1 cellular context compared by ENCODE assay signal in the genomic region with DNA sequence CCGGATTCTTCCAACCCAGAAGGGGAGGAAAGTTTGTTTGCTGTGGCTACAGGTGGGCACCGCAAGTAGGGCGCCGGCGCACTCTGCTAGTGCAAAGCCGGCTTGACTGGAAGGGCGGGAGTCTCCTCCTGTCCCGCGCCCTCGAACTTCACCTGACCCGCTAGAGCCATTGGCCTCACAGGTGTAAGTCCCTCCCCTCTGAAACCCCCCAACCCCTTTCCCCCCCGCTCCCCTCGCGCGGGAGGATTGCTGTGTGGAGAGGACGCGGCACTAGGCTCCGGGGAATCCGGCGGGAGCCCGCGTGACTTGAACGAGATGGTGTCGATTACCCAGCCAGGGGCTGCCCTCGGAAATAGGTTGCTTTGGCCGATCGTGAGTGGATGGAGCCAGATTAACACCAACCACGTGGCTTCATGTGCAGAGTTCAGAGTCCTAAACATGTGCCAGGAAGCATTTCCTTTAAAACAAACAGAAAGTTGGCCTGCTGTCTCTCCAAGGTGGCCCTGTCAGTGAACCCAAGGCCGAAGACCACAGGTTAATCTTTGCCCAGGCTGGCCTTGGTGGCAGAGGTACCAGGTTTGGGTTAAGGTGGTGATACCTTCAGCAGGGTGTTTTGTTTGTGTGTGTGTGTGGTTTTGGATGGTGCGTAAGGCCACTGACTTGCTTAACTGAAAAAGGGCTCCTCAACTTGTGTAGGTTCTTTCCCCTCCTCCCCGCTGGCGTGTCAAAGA.
TF ChIP-seq lines count a peak whose summit lies in the region.

No MANE protein-coding gene starts in this region.

TF ChIP-seq in HepG2, 621 proteins besides CTCF, POLR2A, EP300 and RAD21 (continued from another document and continues in another):
- TF ChIP-seq ZNF121 (CRISPR knock-in tag; IDR thresholded peaks at IDR 0.05) (peak; percentile 65; the same call in 1 of the 2 replicates), ZNF30 (CRISPR knock-in tag; IDR thresholded peaks at IDR 0.05) (peak; percentile 71; the same call in 1 of the 2 replicates), ATF7-NPFF (CRISPR knock-in tag; IDR thresholded peaks at IDR 0.05; ENCODE audit: low read depth) (peak; percentile 82), RELA (CRISPR knock-in tag; IDR thresholded peaks at IDR 0.05) (no peak), SP2 (CRISPR knock-in tag; IDR thresholded peaks at IDR 0.05) (peak; percentile 45; the same call in 1 of the 2 replicates), ZNF205 (CRISPR knock-in tag; IDR thresholded peaks at IDR 0.05) (peak; percentile 89; the same call in 1 of the 2 replicates), RORA (CRISPR knock-in tag; IDR thresholded peaks at IDR 0.05) (no peak), PTBP1 (IDR thresholded peaks at IDR 0.05; ENCODE audit: low read depth, low read length, poor library complexity, severe bottlenecking) (no peak), ZNF160 (CRISPR knock-in tag; IDR thresholded peaks at IDR 0.05) (peak; percentile 69; the same call in 1 of the 2 replicates), RFXANK (CRISPR knock-in tag; IDR thresholded peaks at IDR 0.05) (no peak), NCOA5 (CRISPR knock-in tag; IDR thresholded peaks at IDR 0.05) (no peak), KLF12 (CRISPR knock-in tag; IDR thresholded peaks at IDR 0.05; ENCODE audit: borderline replicate concordance) (no peak), SAFB2 (CRISPR knock-in tag; IDR thresholded peaks at IDR 0.05; ENCODE audit: borderline replicate concordance, low read depth) (0 out of 2 replicates have a peak, but pooled peaks have one; percentile 24), ZNF350 (CRISPR knock-in tag; IDR thresholded peaks at IDR 0.05; ENCODE audit: borderline replicate concordance, low read depth) (peak; percentile 65; the same call in 1 of the 2 replicates), SRY (CRISPR knock-in tag; IDR thresholded peaks at IDR 0.05) (peak; percentile 45; the same call in 1 of the 2 replicates), SP4 (CRISPR knock-in tag; IDR thresholded peaks at IDR 0.05) (peak; percentile 57; the same call in 1 of the 2 replicates), BCL6 (CRISPR knock-in tag; IDR thresholded peaks at IDR 0.05) (peak; percentile 69; the same call in 1 of the 2 replicates), ZMYM2 (CRISPR knock-in tag; IDR thresholded peaks at IDR 0.05) (peak; percentile 97), CCAR2 (optimal IDR thresholded peaks at IDR 0.05; ENCODE audit: low read depth, low read length) (no peak), ZNF567 (CRISPR knock-in tag; IDR thresholded peaks at IDR 0.05; ENCODE audit: borderline replicate concordance) (peak; percentile 41; the same call in 1 of the 2 replicates), SIX4 (CRISPR knock-in tag; IDR thresholded peaks at IDR 0.05) (peak; percentile 72), HOXD1 (CRISPR knock-in tag; IDR thresholded peaks at IDR 0.05) (0 out of 2 replicates have a peak, but pooled peaks have one; percentile 28), PITX1 (CRISPR knock-in tag; IDR thresholded peaks at IDR 0.05) (peak; percentile 92), GTF3A (CRISPR knock-in tag; conservative IDR thresholded peaks at IDR 0.05) (no peak), ZNF589 (CRISPR knock-in tag; conservative IDR thresholded peaks at IDR 0.05) (no peak; the same call in 1 of the 2 replicates), GLI4 (CRISPR knock-in tag; IDR thresholded peaks at IDR 0.05; ENCODE audit: borderline replicate concordance) (no peak), AKAP8 (CRISPR knock-in tag; IDR thresholded peaks at IDR 0.05) (peak; percentile 76), CENPX (CRISPR knock-in tag; IDR thresholded peaks at IDR 0.05) (no peak), NFE2 (CRISPR knock-in tag; IDR thresholded peaks at IDR 0.05) (no peak), ZSCAN31 (CRISPR knock-in tag; IDR thresholded peaks at IDR 0.05; ENCODE audit: low read depth) (peak; percentile 57; the same call in 1 of the 2 replicates), ZNF225 (CRISPR knock-in tag; IDR thresholded peaks at IDR 0.05) (no peak), MBNL3 (CRISPR knock-in tag; conservative IDR thresholded peaks at IDR 0.05) (no peak), KMT2A (CRISPR knock-in tag; IDR thresholded peaks at IDR 0.05) (peak; percentile 13; the same call in 1 of the 2 replicates), ZKSCAN5 (CRISPR knock-in tag; IDR thresholded peaks at IDR 0.05) (no peak), TBP (CRISPR knock-in tag; IDR thresholded peaks at IDR 0.05) (no peak)
- TF ChIP-seq, protein P1, sequence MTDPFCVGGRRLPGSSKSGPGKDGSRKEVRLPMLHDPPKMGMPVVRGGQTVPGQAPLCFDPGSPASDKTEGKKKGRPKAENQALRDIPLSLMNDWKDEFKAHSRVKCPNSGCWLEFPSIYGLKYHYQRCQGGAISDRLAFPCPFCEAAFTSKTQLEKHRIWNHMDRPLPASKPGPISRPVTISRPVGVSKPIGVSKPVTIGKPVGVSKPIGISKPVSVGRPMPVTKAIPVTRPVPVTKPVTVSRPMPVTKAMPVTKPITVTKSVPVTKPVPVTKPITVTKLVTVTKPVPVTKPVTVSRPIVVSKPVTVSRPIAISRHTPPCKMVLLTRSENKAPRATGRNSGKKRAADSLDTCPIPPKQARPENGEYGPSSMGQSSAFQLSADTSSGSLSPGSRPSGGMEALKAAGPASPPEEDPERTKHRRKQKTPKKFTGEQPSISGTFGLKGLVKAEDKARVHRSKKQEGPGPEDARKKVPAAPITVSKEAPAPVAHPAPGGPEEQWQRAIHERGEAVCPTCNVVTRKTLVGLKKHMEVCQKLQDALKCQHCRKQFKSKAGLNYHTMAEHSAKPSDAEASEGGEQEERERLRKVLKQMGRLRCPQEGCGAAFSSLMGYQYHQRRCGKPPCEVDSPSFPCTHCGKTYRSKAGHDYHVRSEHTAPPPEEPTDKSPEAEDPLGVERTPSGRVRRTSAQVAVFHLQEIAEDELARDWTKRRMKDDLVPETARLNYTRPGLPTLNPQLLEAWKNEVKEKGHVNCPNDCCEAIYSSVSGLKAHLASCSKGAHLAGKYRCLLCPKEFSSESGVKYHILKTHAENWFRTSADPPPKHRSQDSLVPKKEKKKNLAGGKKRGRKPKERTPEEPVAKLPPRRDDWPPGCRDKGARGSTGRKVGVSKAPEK (CRISPR knock-in tag; IDR thresholded peaks at IDR 0.05; ENCODE audit: borderline replicate concordance): peak; percentile 74
- TF ChIP-seq, protein P2, sequence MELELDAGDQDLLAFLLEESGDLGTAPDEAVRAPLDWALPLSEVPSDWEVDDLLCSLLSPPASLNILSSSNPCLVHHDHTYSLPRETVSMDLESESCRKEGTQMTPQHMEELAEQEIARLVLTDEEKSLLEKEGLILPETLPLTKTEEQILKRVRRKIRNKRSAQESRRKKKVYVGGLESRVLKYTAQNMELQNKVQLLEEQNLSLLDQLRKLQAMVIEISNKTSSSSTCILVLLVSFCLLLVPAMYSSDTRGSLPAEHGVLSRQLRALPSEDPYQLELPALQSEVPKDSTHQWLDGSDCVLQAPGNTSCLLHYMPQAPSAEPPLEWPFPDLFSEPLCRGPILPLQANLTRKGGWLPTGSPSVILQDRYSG (CRISPR knock-in tag; IDR thresholded peaks at IDR 0.05): peak; percentile 84
- TF ChIP-seq, protein P3, sequence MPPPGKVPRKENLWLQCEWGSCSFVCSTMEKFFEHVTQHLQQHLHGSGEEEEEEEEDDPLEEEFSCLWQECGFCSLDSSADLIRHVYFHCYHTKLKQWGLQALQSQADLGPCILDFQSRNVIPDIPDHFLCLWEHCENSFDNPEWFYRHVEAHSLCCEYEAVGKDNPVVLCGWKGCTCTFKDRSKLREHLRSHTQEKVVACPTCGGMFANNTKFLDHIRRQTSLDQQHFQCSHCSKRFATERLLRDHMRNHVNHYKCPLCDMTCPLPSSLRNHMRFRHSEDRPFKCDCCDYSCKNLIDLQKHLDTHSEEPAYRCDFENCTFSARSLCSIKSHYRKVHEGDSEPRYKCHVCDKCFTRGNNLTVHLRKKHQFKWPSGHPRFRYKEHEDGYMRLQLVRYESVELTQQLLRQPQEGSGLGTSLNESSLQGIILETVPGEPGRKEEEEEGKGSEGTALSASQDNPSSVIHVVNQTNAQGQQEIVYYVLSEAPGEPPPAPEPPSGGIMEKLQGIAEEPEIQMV (CRISPR knock-in tag; IDR thresholded peaks at IDR 0.05; ENCODE audit: low read depth): peak; percentile 31; the same call in 1 of the 2 replicates
- TF ChIP-seq, protein P4, sequence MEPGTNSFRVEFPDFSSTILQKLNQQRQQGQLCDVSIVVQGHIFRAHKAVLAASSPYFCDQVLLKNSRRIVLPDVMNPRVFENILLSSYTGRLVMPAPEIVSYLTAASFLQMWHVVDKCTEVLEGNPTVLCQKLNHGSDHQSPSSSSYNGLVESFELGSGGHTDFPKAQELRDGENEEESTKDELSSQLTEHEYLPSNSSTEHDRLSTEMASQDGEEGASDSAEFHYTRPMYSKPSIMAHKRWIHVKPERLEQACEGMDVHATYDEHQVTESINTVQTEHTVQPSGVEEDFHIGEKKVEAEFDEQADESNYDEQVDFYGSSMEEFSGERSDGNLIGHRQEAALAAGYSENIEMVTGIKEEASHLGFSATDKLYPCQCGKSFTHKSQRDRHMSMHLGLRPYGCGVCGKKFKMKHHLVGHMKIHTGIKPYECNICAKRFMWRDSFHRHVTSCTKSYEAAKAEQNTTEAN (CRISPR knock-in tag; conservative IDR thresholded peaks at IDR 0.05): peak; percentile 90
- TF ChIP-seq, protein P5, sequence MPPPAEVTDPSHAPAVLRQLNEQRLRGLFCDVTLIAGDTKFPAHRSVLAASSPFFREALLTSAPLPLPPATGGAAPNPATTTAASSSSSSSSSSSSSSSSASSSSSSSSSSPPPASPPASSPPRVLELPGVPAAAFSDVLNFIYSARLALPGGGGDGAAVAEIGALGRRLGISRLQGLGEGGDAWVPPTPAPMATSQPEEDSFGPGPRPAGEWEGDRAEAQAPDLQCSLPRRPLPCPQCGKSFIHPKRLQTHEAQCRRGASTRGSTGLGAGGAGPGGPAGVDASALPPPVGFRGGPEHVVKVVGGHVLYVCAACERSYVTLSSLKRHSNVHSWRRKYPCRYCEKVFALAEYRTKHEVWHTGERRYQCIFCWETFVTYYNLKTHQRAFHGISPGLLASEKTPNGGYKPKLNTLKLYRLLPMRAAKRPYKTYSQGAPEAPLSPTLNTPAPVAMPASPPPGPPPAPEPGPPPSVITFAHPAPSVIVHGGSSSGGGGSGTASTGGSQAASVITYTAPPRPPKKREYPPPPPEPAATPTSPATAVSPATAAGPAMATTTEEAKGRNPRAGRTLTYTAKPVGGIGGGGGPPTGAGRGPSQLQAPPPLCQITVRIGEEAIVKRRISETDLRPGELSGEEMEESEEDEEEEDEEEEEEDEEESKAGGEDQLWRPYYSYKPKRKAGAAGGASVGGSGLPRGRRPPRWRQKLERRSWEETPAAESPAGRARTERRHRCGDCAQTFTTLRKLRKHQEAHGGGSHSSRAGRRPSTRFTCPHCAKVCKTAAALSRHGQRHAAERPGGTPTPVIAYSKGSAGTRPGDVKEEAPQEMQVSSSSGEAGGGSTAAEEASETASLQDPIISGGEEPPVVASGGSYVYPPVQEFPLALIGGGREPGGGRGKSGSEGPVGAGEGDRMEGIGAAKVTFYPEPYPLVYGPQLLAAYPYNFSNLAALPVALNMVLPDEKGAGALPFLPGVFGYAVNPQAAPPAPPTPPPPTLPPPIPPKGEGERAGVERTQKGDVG (CRISPR knock-in tag; IDR thresholded peaks at IDR 0.05; ENCODE audit: borderline replicate concordance): peak; percentile 65; the same call in 1 of the 2 replicates
- TF ChIP-seq, protein P6, sequence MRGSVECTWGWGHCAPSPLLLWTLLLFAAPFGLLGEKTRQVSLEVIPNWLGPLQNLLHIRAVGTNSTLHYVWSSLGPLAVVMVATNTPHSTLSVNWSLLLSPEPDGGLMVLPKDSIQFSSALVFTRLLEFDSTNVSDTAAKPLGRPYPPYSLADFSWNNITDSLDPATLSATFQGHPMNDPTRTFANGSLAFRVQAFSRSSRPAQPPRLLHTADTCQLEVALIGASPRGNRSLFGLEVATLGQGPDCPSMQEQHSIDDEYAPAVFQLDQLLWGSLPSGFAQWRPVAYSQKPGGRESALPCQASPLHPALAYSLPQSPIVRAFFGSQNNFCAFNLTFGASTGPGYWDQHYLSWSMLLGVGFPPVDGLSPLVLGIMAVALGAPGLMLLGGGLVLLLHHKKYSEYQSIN (CRISPR knock-in tag; IDR thresholded peaks at IDR 0.05; ENCODE audit: borderline replicate concordance): no peak
- TF ChIP-seq, protein P7, sequence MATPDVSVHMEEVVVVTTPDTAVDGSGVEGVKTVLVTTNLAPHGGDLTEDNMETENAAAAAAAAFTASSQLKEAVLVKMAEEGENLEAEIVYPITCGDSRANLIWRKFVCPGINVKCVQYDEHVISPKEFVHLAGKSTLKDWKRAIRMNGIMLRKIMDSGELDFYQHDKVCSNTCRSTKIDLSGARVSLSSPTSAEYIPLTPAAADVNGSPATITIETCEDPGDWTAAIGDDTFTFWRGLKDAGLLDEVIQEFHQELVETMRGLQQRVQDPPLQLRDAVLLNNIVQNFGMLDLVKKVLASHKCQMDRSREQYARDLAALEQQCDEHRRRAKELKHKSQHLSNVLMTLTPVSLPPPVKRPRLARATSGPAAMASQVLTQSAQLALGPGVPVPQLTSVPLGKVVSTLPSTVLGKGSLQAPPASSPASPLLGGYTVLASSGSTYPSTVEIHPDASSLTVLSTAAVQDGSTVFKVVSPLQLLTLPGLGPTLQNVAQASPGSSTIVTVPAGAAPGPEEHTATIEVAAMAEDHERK (CRISPR knock-in tag; IDR thresholded peaks at IDR 0.05; ENCODE audit: low read depth): no peak
- TF ChIP-seq, protein P8, sequence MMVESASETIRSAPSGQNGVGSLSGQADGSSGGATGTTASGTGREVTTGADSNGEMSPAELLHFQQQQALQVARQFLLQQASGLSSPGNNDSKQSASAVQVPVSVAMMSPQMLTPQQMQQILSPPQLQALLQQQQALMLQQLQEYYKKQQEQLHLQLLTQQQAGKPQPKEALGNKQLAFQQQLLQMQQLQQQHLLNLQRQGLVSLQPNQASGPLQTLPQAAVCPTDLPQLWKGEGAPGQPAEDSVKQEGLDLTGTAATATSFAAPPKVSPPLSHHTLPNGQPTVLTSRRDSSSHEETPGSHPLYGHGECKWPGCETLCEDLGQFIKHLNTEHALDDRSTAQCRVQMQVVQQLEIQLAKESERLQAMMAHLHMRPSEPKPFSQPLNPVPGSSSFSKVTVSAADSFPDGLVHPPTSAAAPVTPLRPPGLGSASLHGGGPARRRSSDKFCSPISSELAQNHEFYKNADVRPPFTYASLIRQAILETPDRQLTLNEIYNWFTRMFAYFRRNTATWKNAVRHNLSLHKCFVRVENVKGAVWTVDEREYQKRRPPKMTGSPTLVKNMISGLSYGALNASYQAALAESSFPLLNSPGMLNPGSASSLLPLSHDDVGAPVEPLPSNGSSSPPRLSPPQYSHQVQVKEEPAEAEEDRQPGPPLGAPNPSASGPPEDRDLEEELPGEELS (CRISPR knock-in tag; IDR thresholded peaks at IDR 0.05): peak; percentile 87
- TF ChIP-seq, protein P9, sequence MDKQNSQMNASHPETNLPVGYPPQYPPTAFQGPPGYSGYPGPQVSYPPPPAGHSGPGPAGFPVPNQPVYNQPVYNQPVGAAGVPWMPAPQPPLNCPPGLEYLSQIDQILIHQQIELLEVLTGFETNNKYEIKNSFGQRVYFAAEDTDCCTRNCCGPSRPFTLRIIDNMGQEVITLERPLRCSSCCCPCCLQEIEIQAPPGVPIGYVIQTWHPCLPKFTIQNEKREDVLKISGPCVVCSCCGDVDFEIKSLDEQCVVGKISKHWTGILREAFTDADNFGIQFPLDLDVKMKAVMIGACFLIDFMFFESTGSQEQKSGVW (CRISPR knock-in tag; IDR thresholded peaks at IDR 0.05; ENCODE audit: borderline replicate concordance): no peak; the same call in 1 of the 2 replicates
- TF ChIP-seq, protein P10, sequence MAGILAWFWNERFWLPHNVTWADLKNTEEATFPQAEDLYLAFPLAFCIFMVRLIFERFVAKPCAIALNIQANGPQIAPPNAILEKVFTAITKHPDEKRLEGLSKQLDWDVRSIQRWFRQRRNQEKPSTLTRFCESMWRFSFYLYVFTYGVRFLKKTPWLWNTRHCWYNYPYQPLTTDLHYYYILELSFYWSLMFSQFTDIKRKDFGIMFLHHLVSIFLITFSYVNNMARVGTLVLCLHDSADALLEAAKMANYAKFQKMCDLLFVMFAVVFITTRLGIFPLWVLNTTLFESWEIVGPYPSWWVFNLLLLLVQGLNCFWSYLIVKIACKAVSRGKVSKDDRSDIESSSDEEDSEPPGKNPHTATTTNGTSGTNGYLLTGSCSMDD (CRISPR knock-in tag; IDR thresholded peaks at IDR 0.05): no peak
